In the genomic region with DNA sequence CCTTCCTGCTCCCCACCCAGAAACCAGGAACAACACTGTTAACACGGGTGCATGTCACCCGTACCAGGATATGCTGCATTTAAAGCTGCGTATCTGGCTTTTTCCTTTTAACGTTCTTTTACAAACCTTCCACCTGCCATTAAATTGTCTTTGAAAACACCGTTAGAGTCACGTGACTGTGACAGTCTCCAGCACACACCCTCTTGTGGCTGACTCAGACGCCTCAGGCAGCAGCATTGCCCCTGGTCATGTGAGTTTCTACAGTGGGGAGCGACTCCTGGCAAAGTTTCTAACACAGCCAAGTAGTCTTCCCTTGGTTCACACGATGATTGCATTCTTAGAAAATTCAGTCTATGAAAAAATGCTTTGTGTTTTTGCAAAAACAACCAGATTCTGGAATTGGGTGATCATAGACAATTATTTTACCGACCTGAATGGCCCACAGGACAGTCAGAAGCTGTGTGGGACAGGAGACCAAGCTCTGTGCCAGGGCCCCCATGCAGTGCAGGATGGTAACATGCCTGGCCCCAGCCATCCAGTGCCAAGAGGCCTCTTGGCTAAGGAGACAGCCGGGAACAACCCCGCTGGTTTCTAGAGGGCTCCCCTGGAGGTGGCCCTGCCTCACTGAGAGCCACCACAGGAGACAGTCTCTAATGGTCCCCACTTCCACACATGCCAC, we compare ENCODE assay signal across 9 cellular contexts.
A peak's percentile ranks its signal among the peaks of the same experiment; 100 is the strongest.
DNase-seq lines count a peak whose midpoint lies in the region; ATAC-seq, FAIRE-seq and TF ChIP-seq lines count a peak whose summit lies in the region.
"Had no signal": no experiment of that assay in that cellular context is flagged by ENCODE, and none has a peak within 500 bp of the region (broad histone marks: within the 10 kb centered on the region; RNA-seq: fewer than 3 reads in every experiment).

No MANE protein-coding gene starts in this region.

- H3K9ac ChIP-seq in mammary epithelial cell (ENCODE audit: insufficient read depth, low read length): no peak overlapping the region

- no peak for ATAC-seq in HG02588 (IDR thresholded peaks at IDR 0.05; ENCODE audit: unreplicated experiment)

- H3K4me2 ChIP-seq in mammary epithelial cell (ENCODE audit: insufficient read depth, low read depth, low read length): no peak overlapping the region

- CTCF ChIA-PET in mammary epithelial cell (lab: Charles Lee; ENCODE audit: low non-redundant PET): no interaction called here

- H3K27ac ChIP-seq in Peyer's patch (no peak overlapping the region), mammary epithelial cell (ENCODE audit: insufficient read depth, low read depth, low read length) (no peak overlapping the region), layer of hippocampus (ENCODE audit: low read depth, low read length) (peak overlapping the region; percentile 3)

- no peak for TF ChIP-seq POLR2A in Peyer's patch (IDR thresholded peaks at IDR 0.05)

- H3K4me3 ChIP-seq in H7 (ENCODE audit: insufficient read depth, low read depth, low read length) (no peak overlapping the region), Peyer's patch (no peak overlapping the region), mammary epithelial cell (replicated peaks in 1 of 3; ENCODE audit: insufficient read depth in 1 of 3, low read depth in 2 of 3, low read length in 3 of 3) (no peak overlapping the region)

- intact Hi-C loops in mammary epithelial cell (cut with micrococcal nuclease): no loop called here

- BruUV-seq in mammary epithelial cell (replicated peaks; lab: Mats Ljungman, UMichigan): no TSS peak

- H3K27me3 ChIP-seq in H7 (ENCODE audit: control insufficient read depth, insufficient read depth, low read length): no peaks in the 10 kb centered on the region
- no peaks in the 10 kb centered on the region for H3K27me3 ChIP-seq in Peyer's patch
- no peaks in the 10 kb centered on the region for H3K27me3 ChIP-seq in mammary epithelial cell (ENCODE audit: insufficient read depth, low read length)
- no peaks in the 10 kb centered on the region for H3K27me3 ChIP-seq in layer of hippocampus (ENCODE audit: control insufficient read depth, insufficient read depth, low read length)

- H2AFZ ChIP-seq in mammary epithelial cell (ENCODE audit: low read depth, low read length): no peak overlapping the region

- no peaks in the 10 kb centered on the region for H3K79me2 ChIP-seq in mammary epithelial cell (ENCODE audit: insufficient read depth, low read length)

- WGBS in mammary epithelial cell (ENCODE audit: low coverage, missing lambda C conversion rate): 50% methylated on average over 12 of the region's 12 CpGs

- no peak for FAIRE-seq in urothelium cell line (lab: Jason Lieb, UNC)
- FAIRE-seq: TTC549 had no signal

- in situ Hi-C loops in Caki2 (cut with HindIII; ENCODE audit: low pct_unique_long_range_greater_than_20kb, low sequenced_read_pairs) (no loop called here), mammary epithelial cell (cut with MboI; ENCODE audit: low sequenced_read_pairs in 2 of 2) (no loop called here)

- no peaks in the 10 kb centered on the region for H4K20me1 ChIP-seq in mammary epithelial cell (ENCODE audit: insufficient read depth, low read length)

- dilution Hi-C loops in mammary epithelial cell (cut with HindIII; ENCODE audit: low sequenced_read_pairs): no loop called here

- DNase-seq in Caki2 (ENCODE audit: low read depth) (peak; percentile 87), H7 (peak; percentile 93), Peyer's patch (peak; percentile 19 to 80 (median 73)), mammary epithelial cell (peak; percentile 71), urothelium cell line (ENCODE audit: low spot score) (peak; percentile 82), cerebellar nuclear complex (lab: John Stamatoyannopoulos, UW) (no peak)

- H3K4me1 ChIP-seq in Peyer's patch (peaks cover 0 to 5% (median 0%) of the 10 kb centered on the region in 4 donors), mammary epithelial cell (ENCODE audit: insufficient read depth, low read length) (no peaks in the 10 kb centered on the region)

- no peaks in the 10 kb centered on the region for H3K36me3 ChIP-seq in H7 (replicated peaks; ENCODE audit: control insufficient read depth, insufficient read depth, low read length)
- H3K36me3 ChIP-seq in Peyer's patch: peaks cover 0 to 12% (median 0%) of the 10 kb centered on the region in 3 donors
- H3K36me3 ChIP-seq in mammary epithelial cell (ENCODE audit: insufficient read depth, low read length): no peaks in the 10 kb centered on the region

- H3K9me3 ChIP-seq in Peyer's patch (no peaks in the 10 kb centered on the region), mammary epithelial cell (replicated peaks; ENCODE audit: insufficient read depth, low read length) (no peaks in the 10 kb centered on the region)

- peak in 4 of 6 experiments; percentile 28 to 66 (median 64) for TF ChIP-seq CTCF in Peyer's patch (IDR thresholded peaks at IDR 0.05)
- TF ChIP-seq CTCF in mammary epithelial cell (conservative IDR thresholded peaks at IDR 0.05 in 1 of 2, IDR thresholded peaks at IDR 0.05 in 1 of 2; ENCODE audit: extremely low read depth in 1 of 2, insufficient read depth in 1 of 2, low read depth in 1 of 2, low read length in 2 of 2): no peak

Comparison
In these comparisons a context has a peak if more than half of its experiments do, and no peak if none do; other contexts are left out.
1. DNase-seq: peak in Caki2 (single experiment), H7 (single experiment), Peyer's patch (3 of 3), mammary epithelial cell (single experiment) and urothelium cell line (single experiment); none in cerebellar nuclear complex (0 of 2).
2. CTCF ChIP-seq: peak in Peyer's patch (4 of 6); none in mammary epithelial cell (0 of 2).